ENCODE assay signal across 8 cellular contexts in the genomic region with DNA sequence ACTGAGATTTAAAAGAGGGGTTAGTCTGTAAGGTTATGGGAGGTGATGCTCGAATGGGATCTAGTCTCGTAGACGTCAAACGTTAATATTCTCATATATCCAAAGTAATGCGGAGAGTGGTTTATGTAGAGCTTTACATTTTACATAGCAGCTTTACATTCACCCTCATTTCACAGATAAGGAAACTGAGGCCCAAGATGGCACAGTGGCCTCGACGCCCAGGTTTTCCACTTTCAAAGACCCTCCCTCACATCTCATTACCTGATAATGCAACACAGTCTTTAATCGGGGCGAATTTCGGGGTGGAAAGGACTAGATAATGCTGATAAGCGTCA. TPM values are rescaled to one million over a fixed set of nuclear protein-coding genes. Genes with fewer than 3 reads are reported as not detected.
DNase-seq lines count a peak whose midpoint lies in the region; ATAC-seq, FAIRE-seq and TF ChIP-seq lines count a peak whose summit lies in the region.

No MANE protein-coding gene starts in this region.

- no peaks in the 10 kb centered on the region for H3K27me3 Mint-ChIP-seq in activated CD8-positive, alpha-beta memory T cell treated with anti-CD3 and anti-CD28 coated beads, Interleukin-2, amount 10 ng/mL, durations not matched to agents 7 days and 5 days
- no peaks in the 10 kb centered on the region for H3K27me3 Mint-ChIP-seq in astrocyte (ENCODE audit: low read depth, unreplicated experiment)

- DNase-seq in activated CD8-positive, alpha-beta memory T cell treated with anti-CD3 and anti-CD28 coated beads, Interleukin-2, amount 10 ng/mL, durations not matched to agents 7 days and 5 days, result no peak
- DNase-seq in activated CD8-positive, alpha-beta memory T cell treated with anti-CD3 and anti-CD28 coated beads, Interleukin-2, amount 50 U/mL, for 4 hours, result no peak
- DNase-seq in astrocyte (ENCODE audit: low read depth) (no peak), HepG2 (ENCODE audit: low spot score) (no peak), ACHN (no peak), H54 (ENCODE audit: insufficient read length, low spot score) (no peak)

- POLR2A ChIA-PET in HepG2 (lab: Yijun Ruan, JAX), result interaction anchor here (0.8 to 3.6 kb wide), 13 partner anchors 9 to 321 kb away, joined by 3 to 118 read pairs (median 8); a partner anchor contains a TSS

- H3K4me2 ChIP-seq in astrocyte (ENCODE audit: low read length) (peak overlapping the region; percentile 87), HepG2 (ENCODE audit: low read depth, low read length) (peak overlapping the region; percentile 75)

- CTCF ChIA-PET in activated CD8-positive, alpha-beta memory T cell treated with anti-CD3 and anti-CD28 coated beads, Interleukin-2, amount 10 ng/mL, durations not matched to agents 7 days and 5 days (lab: Charles Lee), result interaction anchor here (1.1 to 3.2 kb wide), 6 partner anchors 9 to 144 kb away, joined by 3 to 32 read pairs (median 9); a partner anchor contains a TSS
- CTCF ChIA-PET in HepG2 (lab: Yijun Ruan, JAX; ENCODE audit: low intra/inter-chr PET ratio, low total read pairs), result no interaction called here

- no peak for TF ChIP-seq POLR2A in HepG2 (IDR thresholded peaks at IDR 0.05; ENCODE audit: insufficient read depth in 1 of 2, low read depth in 2 of 2, low read length in 2 of 2)
- no peak for TF ChIP-seq POLR2A in H54 (IDR thresholded peaks at IDR 0.05; ENCODE audit: low read depth, low read length)

- BruUV-seq in HepG2 (replicated peaks; lab: Mats Ljungman, UMichigan), result TSS peak; percentile 93

- intact Hi-C loops in HepG2 (cut with micrococcal nuclease; ENCODE audit: unreplicated experiment), result loop anchor here (1.0 to 10.0 kb wide), 3 partner anchors 8 to 170 kb away; a partner anchor contains a TSS

- H3K27me3 ChIP-seq in astrocyte (ENCODE audit: insufficient read depth, low read length) (no peaks in the 10 kb centered on the region), HepG2 (ENCODE audit: control insufficient read depth in 1 of 2, insufficient read depth in 2 of 2, low read length in 2 of 2) (no peaks in the 10 kb centered on the region; a peak in 1 of 5 replicates), thymus (ENCODE audit: control insufficient read depth, insufficient read depth) (no peaks in the 10 kb centered on the region)

- H3K9me3 Mint-ChIP-seq in activated CD8-positive, alpha-beta memory T cell treated with anti-CD3 and anti-CD28 coated beads, Interleukin-2, amount 10 ng/mL, durations not matched to agents 7 days and 5 days (ENCODE audit: low read depth), result no peaks in the 10 kb centered on the region
- H3K9me3 Mint-ChIP-seq in astrocyte (ENCODE audit: unreplicated experiment), result no peaks in the 10 kb centered on the region

- H3K4me3 ChIP-seq in astrocyte (ENCODE audit: insufficient read depth, low read depth, low read length), result peak overlapping the region; percentile 92
- H3K4me3 ChIP-seq in HepG2 (replicated peaks in 1 of 3; ENCODE audit: insufficient read depth in 1 of 3, low read depth in 2 of 3, low read length in 3 of 3), result peak overlapping the region; percentile 68 to 88 (median 82)
- H3K4me3 ChIP-seq in thymus (ENCODE audit: low read length), result peak overlapping the region; percentile 83

- TF ChIP-seq EP300 in HepG2 (IDR thresholded peaks at IDR 0.05; ENCODE audit: low read depth in 2 of 2, low read length in 2 of 2) (no peak), HepG2 (CRISPR knock-in tag; IDR thresholded peaks at IDR 0.05; ENCODE audit: borderline replicate concordance) (no peak)

- peak overlapping the region; percentile 98 for H3K27ac Mint-ChIP-seq in activated CD8-positive, alpha-beta memory T cell treated with anti-CD3 and anti-CD28 coated beads, Interleukin-2, amount 10 ng/mL, durations not matched to agents 7 days and 5 days
- H3K27ac Mint-ChIP-seq in astrocyte (ENCODE audit: unreplicated experiment), result peak overlapping the region; percentile 94

- H3K27ac ChIP-seq in astrocyte (ENCODE audit: low read depth, low read length), result peak overlapping the region; percentile 92
- H3K27ac ChIP-seq in HepG2 (ENCODE audit: extremely low read length, insufficient read depth, low read length), result peak overlapping the region; percentile 86
- H3K27ac ChIP-seq in thymus (ENCODE audit: low read depth), result peak overlapping the region; percentile 96

- H4K20me1 ChIP-seq in astrocyte (ENCODE audit: insufficient read depth, low read length) (peaks cover 25% of the 10 kb centered on the region), HepG2 (ENCODE audit: insufficient read depth, low read length) (no peaks in the 10 kb centered on the region)

- H3K9ac ChIP-seq in astrocyte (ENCODE audit: low read length), result peak overlapping the region; percentile 97
- H3K9ac ChIP-seq in HepG2 (ENCODE audit: insufficient read depth, low read depth, low read length), result peak overlapping the region; percentile 91

- H2AFZ ChIP-seq in astrocyte (ENCODE audit: low read depth, low read length), result peak overlapping the region; percentile 76
- H2AFZ ChIP-seq in HepG2 (ENCODE audit: low read length), result peak overlapping the region; percentile 71

- FAIRE-seq in astrocyte (lab: Jason Lieb, UNC) (no peak), HepG2 (lab: Jason Lieb, UNC) (no peak), H54 (lab: Jason Lieb, UNC) (no peak)

- TF ChIP-seq CTCF in astrocyte (IDR thresholded peaks at IDR 0.05; ENCODE audit: insufficient read depth, low read depth, low read length) (no peak), HepG2 (CRISPR knock-in tag; IDR thresholded peaks at IDR 0.05) (no peak)

- H3K79me2 ChIP-seq in astrocyte (ENCODE audit: insufficient read depth, low read length), result peaks cover 72% of the 10 kb centered on the region
- peaks cover 62% of the 10 kb centered on the region for H3K79me2 ChIP-seq in HepG2 (ENCODE audit: insufficient read depth, low read length)

- peaks cover 46% of the 10 kb centered on the region for H3K4me1 Mint-ChIP-seq in activated CD8-positive, alpha-beta memory T cell treated with anti-CD3 and anti-CD28 coated beads, Interleukin-2, amount 10 ng/mL, durations not matched to agents 7 days and 5 days
- peaks cover 17% of the 10 kb centered on the region for H3K4me1 Mint-ChIP-seq in astrocyte (ENCODE audit: low read depth, unreplicated experiment)

- no peak for TF ChIP-seq RAD21 in HepG2 (CRISPR knock-in tag; IDR thresholded peaks at IDR 0.05)

- H3K4me1 ChIP-seq in astrocyte (ENCODE audit: insufficient read depth, low read length) (peaks cover 29% of the 10 kb centered on the region), HepG2 (ENCODE audit: insufficient read depth, low read length) (peaks cover 62% of the 10 kb centered on the region), thymus (ENCODE audit: control insufficient read depth, insufficient read depth, low read length) (peaks cover 21% of the 10 kb centered on the region)

- peaks cover 12% of the 10 kb centered on the region for H3K36me3 Mint-ChIP-seq in activated CD8-positive, alpha-beta memory T cell treated with anti-CD3 and anti-CD28 coated beads, Interleukin-2, amount 10 ng/mL, durations not matched to agents 7 days and 5 days
- no peaks in the 10 kb centered on the region for H3K36me3 Mint-ChIP-seq in astrocyte (ENCODE audit: low read depth, unreplicated experiment)

- peak overlapping the region; percentile 99 for H3K4me3 Mint-ChIP-seq in activated CD8-positive, alpha-beta memory T cell treated with anti-CD3 and anti-CD28 coated beads, Interleukin-2, amount 10 ng/mL, durations not matched to agents 7 days and 5 days
- H3K4me3 Mint-ChIP-seq in astrocyte (ENCODE audit: unreplicated experiment), result peak overlapping the region; percentile 97

- no peak for ATAC-seq in activated CD8-positive, alpha-beta memory T cell treated with anti-CD3 and anti-CD28 coated beads, Interleukin-2, amount 10 ng/mL, durations not matched to agents 7 days and 5 days
- no peak for ATAC-seq in HepG2
- no peak for ATAC-seq in HG02870 (IDR thresholded peaks at IDR 0.05; ENCODE audit: unreplicated experiment)

- WGBS in HepG2 (ENCODE audit: low lambda C conversion rate), result 0% methylated on average over 11 of the region's 11 CpGs
- WGBS in thymus, result under 1% methylated on average over 11 of the region's 11 CpGs

- H3K9me3 ChIP-seq in astrocyte (ENCODE audit: insufficient read depth, low read depth, low read length) (no peaks in the 10 kb centered on the region), HepG2 (ENCODE audit: low read length) (no peaks in the 10 kb centered on the region), thymus (ENCODE audit: control insufficient read depth) (no peaks in the 10 kb centered on the region)

- in situ Hi-C loops in HepG2 (cut with HindIII; ENCODE audit: extremely low pct_ligation_motif_present, low pct_unique_long_range_greater_than_20kb) (no loop called here), ACHN (cut with HindIII; ENCODE audit: low pct_ligation_motif_present, low pct_unique_long_range_greater_than_20kb, low sequenced_read_pairs) (no loop called here)

- H3K36me3 ChIP-seq in astrocyte (ENCODE audit: insufficient read depth, low read length), result no peaks in the 10 kb centered on the region
- H3K36me3 ChIP-seq in HepG2 (replicated peaks in 1 of 2; ENCODE audit: control insufficient read depth in 1 of 2, insufficient read depth in 2 of 2, low read length in 2 of 2), result peaks cover 0 to 12% of the 10 kb centered on the region in 2 experiments; a peak in 1 of 5 replicates
- peaks cover 15% of the 10 kb centered on the region for H3K36me3 ChIP-seq in thymus (ENCODE audit: control insufficient read depth, insufficient read depth)

RNA-seq across cellular contexts. Expression of a gene that starts 0.5 kb away (rescaled TPM):
- total RNA-seq in activated CD8-positive, alpha-beta memory T cell treated with anti-CD3 and anti-CD28 coated beads, Interleukin-2, amount 10 ng/mL, durations not matched to agents 7 days and 5 days, result 10 to 100 TPM; 29.4 to 46.5 TPM
- total RNA-seq in astrocyte (49.7 and 55.6 TPM in 2 replicates), HepG2 (2016; rRNA removed; fragmentation: Illumina TruSeq; extraction: Trizol) (19.5 and 24.0 TPM in 2 replicates)
- 11.8 and 12.8 TPM in 2 replicates for total RNA-seq in HepG2 (2016; cell fraction: cytosol; rRNA removed; fragmentation: Illumina TruSeq; extraction: Trizol; ENCODE audit: low read depth)
- 20.9 and 24.6 TPM in 2 replicates for total RNA-seq in HepG2 (2016; cell fraction: insoluble cytoplasmic fraction; rRNA removed; fragmentation: Illumina TruSeq; extraction: Trizol)
- 7.4 TPM in 2 replicates for total RNA-seq in HepG2 (2016; cell fraction: membrane; rRNA removed; fragmentation: Illumina TruSeq; extraction: Trizol)
- total RNA-seq in HepG2 (2016; cell fraction: nucleus; rRNA removed; fragmentation: Illumina TruSeq; extraction: Trizol), result 25.3 and 26.6 TPM in 2 replicates
- polyA plus RNA-seq in HepG2 (2011; rRNA removed) (12.7 and 14.2 TPM in 2 replicates), thymus (26.9 TPM)
- polyA plus RNA-seq in HepG2 (2011; cell fraction: cytosol; rRNA removed), result 4.6 and 6.2 TPM in 2 replicates
- 15.3 and 21.4 TPM in 2 replicates for polyA plus RNA-seq in HepG2 (2011; cell fraction: nucleus; rRNA removed)
- polyA plus RNA-seq in HepG2 (2012), result 14.2 and 14.6 TPM in 2 replicates
- polyA plus RNA-seq in HepG2 (2016; cell fraction: cytosol; fragmentation: Illumina TruSeq; extraction: Trizol; ENCODE audit: low read depth), result 0.63 and 0.67 TPM in 2 replicates
- 22.2 and 22.3 TPM in 2 replicates for polyA plus RNA-seq in HepG2 (2016; cell fraction: insoluble cytoplasmic fraction; fragmentation: Illumina TruSeq; extraction: Trizol; ENCODE audit: low read depth)
- polyA plus RNA-seq in HepG2 (2016; cell fraction: membrane; fragmentation: Illumina TruSeq; extraction: Trizol; ENCODE audit: low read depth), result 2.8 and 3.2 TPM in 2 replicates
- 35.4 and 37.9 TPM in 2 replicates for polyA plus RNA-seq in HepG2 (2016; cell fraction: nucleus; fragmentation: Illumina TruSeq; extraction: Trizol; ENCODE audit: insufficient read depth, low read depth)
- 4.8 and 13.4 TPM in 2 replicates for polyA minus RNA-seq in HepG2 (2011; rRNA and poly(A)+ RNA removed; ENCODE audit: low replicate concordance)
- polyA minus RNA-seq in HepG2 (2011; cell fraction: cytosol; rRNA and poly(A)+ RNA removed), result 7.5 and 7.9 TPM in 2 replicates
- polyA minus RNA-seq in HepG2 (2011; cell fraction: nucleus; rRNA and poly(A)+ RNA removed), result 37.8 and 39.1 TPM in 2 replicates

RNA-seq across cellular contexts. Expression of a gene that starts 35.0 kb away (rescaled TPM):
- total RNA-seq in activated CD8-positive, alpha-beta memory T cell treated with anti-CD3 and anti-CD28 coated beads, Interleukin-2, amount 10 ng/mL, durations not matched to agents 7 days and 5 days, result 100 to 1,000 TPM; 324 to 489 TPM
- total RNA-seq in astrocyte, result 1,238 and 1,270 TPM in 2 replicates
- 496 and 954 TPM in 2 replicates for total RNA-seq in HepG2 (2016; rRNA removed; fragmentation: Illumina TruSeq; extraction: Trizol)
- 47.0 and 69.8 TPM in 2 replicates for total RNA-seq in HepG2 (2016; cell fraction: cytosol; rRNA removed; fragmentation: Illumina TruSeq; extraction: Trizol; ENCODE audit: low read depth)
- total RNA-seq in HepG2 (2016; cell fraction: insoluble cytoplasmic fraction; rRNA removed; fragmentation: Illumina TruSeq; extraction: Trizol), result 468 and 962 TPM in 2 replicates
- total RNA-seq in HepG2 (2016; cell fraction: membrane; rRNA removed; fragmentation: Illumina TruSeq; extraction: Trizol), result 69.5 and 84.4 TPM in 2 replicates
- 1,047 and 1,178 TPM in 2 replicates for total RNA-seq in HepG2 (2016; cell fraction: nucleus; rRNA removed; fragmentation: Illumina TruSeq; extraction: Trizol)
- 621 and 800 TPM in 2 replicates for polyA plus RNA-seq in HepG2 (2011; rRNA removed)
- polyA plus RNA-seq in HepG2 (2011; cell fraction: cytosol; rRNA removed), result 280 and 440 TPM in 2 replicates
- 376 and 536 TPM in 2 replicates for polyA plus RNA-seq in HepG2 (2011; cell fraction: nucleus; rRNA removed)
- polyA plus RNA-seq in HepG2 (2012), result 1,055 and 1,205 TPM in 2 replicates
- polyA plus RNA-seq in HepG2 (2016; cell fraction: cytosol; fragmentation: Illumina TruSeq; extraction: Trizol; ENCODE audit: low read depth), result 44.1 and 50.8 TPM in 2 replicates
- polyA plus RNA-seq in HepG2 (2016; cell fraction: insoluble cytoplasmic fraction; fragmentation: Illumina TruSeq; extraction: Trizol; ENCODE audit: low read depth), result 498 and 522 TPM in 2 replicates
- polyA plus RNA-seq in HepG2 (2016; cell fraction: membrane; fragmentation: Illumina TruSeq; extraction: Trizol; ENCODE audit: low read depth), result 50.1 and 59.6 TPM in 2 replicates
- polyA plus RNA-seq in HepG2 (2016; cell fraction: nucleus; fragmentation: Illumina TruSeq; extraction: Trizol; ENCODE audit: insufficient read depth, low read depth), result 1,450 and 1,620 TPM in 2 replicates
- 80.4 and 149 TPM in 2 replicates for polyA minus RNA-seq in HepG2 (2011; rRNA and poly(A)+ RNA removed; ENCODE audit: low replicate concordance)
- 307 and 357 TPM in 2 replicates for polyA minus RNA-seq in HepG2 (2011; cell fraction: cytosol; rRNA and poly(A)+ RNA removed)
- 422 and 476 TPM in 2 replicates for polyA minus RNA-seq in HepG2 (2011; cell fraction: nucleus; rRNA and poly(A)+ RNA removed)
- 309 TPM for polyA plus RNA-seq in thymus
